ENCODE assay signal across 8 cellular contexts in the genomic region with DNA sequence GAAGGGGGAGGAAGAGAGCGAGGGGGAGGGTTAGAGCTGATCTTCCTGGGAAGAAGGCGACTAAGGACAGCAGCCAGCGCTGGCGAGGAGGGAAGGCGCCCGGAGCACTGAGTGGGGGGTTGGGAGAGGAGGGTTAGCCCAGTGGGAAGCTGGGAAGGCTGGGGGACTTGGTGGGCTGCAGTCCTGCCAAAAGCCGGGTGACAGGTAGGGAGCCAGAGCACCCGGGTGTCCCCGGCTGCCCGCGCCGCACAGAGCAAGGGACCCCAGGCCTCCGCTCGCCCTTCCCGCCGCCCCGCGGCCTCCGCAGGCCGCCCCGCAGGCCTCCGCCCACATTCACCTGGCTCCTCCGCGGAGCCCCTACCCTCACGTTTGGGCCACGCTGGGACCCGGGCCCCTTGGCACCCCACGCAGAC. TPM values are rescaled to one million over a fixed set of nuclear protein-coding genes. Genes with fewer than 3 reads are reported as not detected.
DNase-seq lines count a peak whose midpoint lies in the region; TF ChIP-seq lines count a peak whose summit lies in the region.

No MANE protein-coding gene starts in this region.

- no peaks in the 10 kb centered on the region for H3K36me3 ChIP-seq in BJ (ENCODE audit: control insufficient read depth, insufficient read depth, low read length)
- H3K36me3 ChIP-seq in esophagus squamous epithelium: no peaks in the 10 kb centered on the region
- no peaks in the 10 kb centered on the region for H3K36me3 ChIP-seq in Karpas-422 (ENCODE audit: insufficient read depth, low read length)

- TF ChIP-seq EP300 in Ishikawa (IDR thresholded peaks at IDR 0.05; ENCODE audit: borderline replicate concordance): no peak

- peaks cover 57% of the 10 kb centered on the region for H3K27me3 Mint-ChIP-seq in nephron progenitor cell (ENCODE audit: low read depth, poor library complexity)

- no peaks in the 10 kb centered on the region for H4K20me1 ChIP-seq in Karpas-422 (ENCODE audit: insufficient read depth, low read depth, low read length)

- no peak for TF ChIP-seq CTCF in BJ (IDR thresholded peaks at IDR 0.05; ENCODE audit: insufficient read depth, low read depth, low read length)
- no peak for TF ChIP-seq CTCF in esophagus squamous epithelium (IDR thresholded peaks at IDR 0.05)
- TF ChIP-seq CTCF in nephron progenitor cell (IDR thresholded peaks at IDR 0.05): no peak

- no peaks in the 10 kb centered on the region for H3K36me3 Mint-ChIP-seq in nephron progenitor cell (ENCODE audit: low read depth)

- H3K4me1 ChIP-seq in esophagus squamous epithelium (peaks cover 9 to 35% (median 9%) of the 10 kb centered on the region in 3 donors), Karpas-422 (ENCODE audit: low read length) (no peaks in the 10 kb centered on the region)

- peak overlapping the region in 3 of 4 donors; percentile 42 to 67 (median 50) for H3K27ac ChIP-seq in esophagus squamous epithelium
- H3K27ac ChIP-seq in Karpas-422 (ENCODE audit: low read length): no peak overlapping the region

- WGBS in esophagus squamous epithelium, 2 donors: 2 to 20% methylated on average over 2 to 17 of the region's 28 CpGs

- H3K9me3 Mint-ChIP-seq in nephron progenitor cell: no peaks in the 10 kb centered on the region

- H3K27me3 ChIP-seq in BJ (ENCODE audit: control insufficient read depth, insufficient read depth, low read length) (no peaks in the 10 kb centered on the region), esophagus squamous epithelium (peaks cover 0 to 41% (median 0%) of the 10 kb centered on the region in 4 donors), Karpas-422 (ENCODE audit: low read length) (no peaks in the 10 kb centered on the region)

- no peak overlapping the region for H2AFZ ChIP-seq in Karpas-422 (ENCODE audit: low read length)

- no peak overlapping the region for H3K27ac Mint-ChIP-seq in nephron progenitor cell

- TF ChIP-seq POLR2A in esophagus squamous epithelium (IDR thresholded peaks at IDR 0.05): no peak

- H3K4me3 ChIP-seq in BJ (ENCODE audit: low read depth, low read length) (peak overlapping the region; percentile 28), esophagus squamous epithelium (peak overlapping the region; percentile 53 to 70 (median 59)), Karpas-422 (ENCODE audit: low read length) (no peak overlapping the region)

- TF ChIP-seq RAD21 in Ishikawa (IDR thresholded peaks at IDR 0.05; ENCODE audit: low read depth): no peak

- H3K9me3 ChIP-seq in esophagus squamous epithelium (no peaks in the 10 kb centered on the region), Karpas-422 (ENCODE audit: low read length) (no peaks in the 10 kb centered on the region)

- POLR2A ChIA-PET in BJ (lab: Charles Lee): no interaction called here

- CTCF ChIA-PET in BJ (lab: Yijun Ruan, JAX): interaction anchor here (1.0 to 1.2 kb wide), 2 partner anchors 15 to 17 kb away, joined by 3 to 4 read pairs; no protein-coding TSS in a partner anchor

- peak overlapping the region; percentile 84 for H3K4me3 Mint-ChIP-seq in nephron progenitor cell

- H3K79me2 ChIP-seq in Karpas-422 (ENCODE audit: low read length): no peaks in the 10 kb centered on the region

- intact Hi-C loops in esophagus squamous epithelium (cut with DNase I): no loop called here

- H3K9ac ChIP-seq in Karpas-422 (ENCODE audit: low read length): no peak overlapping the region

- DNase-seq in BJ (ENCODE audit: low read depth): no peak
- DNase-seq in esophagus squamous epithelium (lab: John Stamatoyannopoulos, UW): no peak
- peak; percentile 53 for DNase-seq in nephron progenitor cell
- no peak for DNase-seq in NCI-H510A (lab: John Stamatoyannopoulos, UW)
- no peak for DNase-seq in Karpas-422
- no peak for DNase-seq in Kasumi-1 (lab: John Stamatoyannopoulos, UW)
- DNase-seq in hippocampal formation (lab: John Stamatoyannopoulos, UW): no peak

- H3K9me2 ChIP-seq in Karpas-422 (replicated peaks; ENCODE audit: insufficient read depth, low read length): no peaks in the 10 kb centered on the region

- peaks cover 12% of the 10 kb centered on the region for H3K4me1 Mint-ChIP-seq in nephron progenitor cell

- no peak overlapping the region for H3K4me2 ChIP-seq in Karpas-422 (ENCODE audit: low read depth, low read length, poor library complexity, severe bottlenecking)

TF ChIP-seq in Ishikawa, 13 proteins besides CTCF, POLR2A, EP300 and RAD21:
- TF ChIP-seq CREB1 (IDR thresholded peaks at IDR 0.05; ENCODE audit: low read depth): no peak
- TF ChIP-seq ZBTB7A (IDR thresholded peaks at IDR 0.05; ENCODE audit: low read depth): peak; percentile 53; the same call in 1 of the 2 replicates
- TF ChIP-seq TAF1 (IDR thresholded peaks at IDR 0.05; ENCODE audit: low read depth): peak; percentile 30; the same call in 1 of the 2 replicates

RNA-seq across cellular contexts. Expression of gene SLC12A8, which starts 0.4 kb away (rescaled TPM):
- polyA plus RNA-seq in BJ (2011; rRNA removed): 6.3 and 8.4 TPM in 2 replicates
- polyA minus RNA-seq in BJ (2011; rRNA and poly(A)+ RNA removed): 5.9 and 6.0 TPM in 2 replicates
- 10 to 100 TPM in 3 of 4 donors, 1 to 10 TPM in 1; 9.9 to 15.9 (median 13.8) TPM for total RNA-seq in esophagus squamous epithelium
- total RNA-seq in Karpas-422 (2014; rRNA removed; shearing (Covaris generic); ENCODE audit: low replicate concordance): 156 and 183 TPM in 2 replicates
